8 cellular contexts compared by ENCODE assay signal in genomic region chr17:8109669-8110455, GRCh38. TPM values are rescaled to one million over a fixed set of nuclear protein-coding genes. Genes with fewer than 3 reads are reported as not detected.
DNase-seq lines count a peak whose midpoint lies in the region; ATAC-seq and TF ChIP-seq lines count a peak whose summit lies in the region.

No MANE protein-coding gene starts in this region.

- no peak overlapping the region for H3K27ac ChIP-seq in foreskin keratinocyte

- ATAC-seq in foreskin keratinocyte (peak; percentile 72), GM19328 (IDR thresholded peaks at IDR 0.05; ENCODE audit: unreplicated experiment) (no peak)

- peak; percentile 95 for TF ChIP-seq CTCF in foreskin keratinocyte (conservative IDR thresholded peaks at IDR 0.05)

- DNase-seq in NCI-H1436 (lab: John Stamatoyannopoulos, UW) (peak; percentile 65), NCI-H1436 treated with DMSO at 0.1 percent for 48 hours (lab: John Stamatoyannopoulos, UW) (no peak), NCI-H82 treated with DMSO at 0.1 percent for 48 hours (lab: John Stamatoyannopoulos, UW; ENCODE audit: unreplicated experiment) (peak; percentile 37), foreskin keratinocyte (no peak), posterior cingulate gyrus (peak in 6 of 10 donors; percentile 36 to 93 (median 53)), epidermal melanocyte (ENCODE audit: insufficient read length, low spot score) (no peak)
- peak; percentile 70 to 73 for DNase-seq in activated T-helper 1 cell treated with anti-CD3 and anti-CD28 coated beads, Interleukin-2, amount 50 U/mL, for 16 hours (ENCODE audit: low read depth in 1 of 2, low spot score in 1 of 2)

- intact Hi-C loops in posterior cingulate gyrus (cut with DNase I): no loop called here

- peaks cover 8% of the 10 kb centered on the region for H3K4me1 ChIP-seq in foreskin keratinocyte

- no peaks in the 10 kb centered on the region for H3K27me3 ChIP-seq in foreskin keratinocyte

RNA-seq across cellular contexts. Expression of gene ALOXE3, which starts 8.5 kb away (rescaled TPM):
- 2.4 and 4.7 TPM in 2 replicates for total RNA-seq in foreskin keratinocyte
- polyA plus RNA-seq in foreskin keratinocyte: 4.0 and 8.4 TPM in 2 replicates

RNA-seq across cellular contexts. Expression of gene HES7, which starts 14.0 kb away (rescaled TPM):
- 1.0 and 1.1 TPM in 2 replicates for total RNA-seq in foreskin keratinocyte
- 2.6 and 2.8 TPM in 2 replicates for polyA plus RNA-seq in foreskin keratinocyte

RNA-seq across cellular contexts. Expression of gene ALOX12B, which starts 22.3 kb away (rescaled TPM):
- 0.25 and 0.31 TPM in 2 replicates for total RNA-seq in foreskin keratinocyte
- 0.30 and 0.43 TPM in 2 replicates for polyA plus RNA-seq in foreskin keratinocyte

RNA-seq across cellular contexts. Expression of gene PER1, which starts 42.3 kb away (rescaled TPM):
- total RNA-seq in foreskin keratinocyte: 25.8 and 28.2 TPM in 2 replicates
- polyA plus RNA-seq in foreskin keratinocyte: 15.2 and 19.9 TPM in 2 replicates

RNA-seq across cellular contexts. Expression of gene VAMP2, which starts 52.9 kb away (rescaled TPM):
- total RNA-seq in foreskin keratinocyte: 5.5 and 6.9 TPM in 2 replicates
- 15.2 and 17.7 TPM in 2 replicates for polyA plus RNA-seq in foreskin keratinocyte

Comparison
In these comparisons a context has a peak if more than half of its experiments do, and no peak if none do; other contexts are left out.
1. DNase-seq: peak in NCI-H1436 (single experiment), NCI-H82 treated with DMSO at 0.1 percent for 48 hours (single experiment), activated T-helper 1 cell treated with anti-CD3 and anti-CD28 coated beads, Interleukin-2, amount 50 U/mL, for 16 hours (2 of 2) and posterior cingulate gyrus (6 of 10); none in NCI-H1436 treated with DMSO at 0.1 percent for 48 hours (single experiment), foreskin keratinocyte (0 of 2) and epidermal melanocyte (single experiment).